13 cellular contexts compared by ENCODE assay signal in the genomic region with DNA sequence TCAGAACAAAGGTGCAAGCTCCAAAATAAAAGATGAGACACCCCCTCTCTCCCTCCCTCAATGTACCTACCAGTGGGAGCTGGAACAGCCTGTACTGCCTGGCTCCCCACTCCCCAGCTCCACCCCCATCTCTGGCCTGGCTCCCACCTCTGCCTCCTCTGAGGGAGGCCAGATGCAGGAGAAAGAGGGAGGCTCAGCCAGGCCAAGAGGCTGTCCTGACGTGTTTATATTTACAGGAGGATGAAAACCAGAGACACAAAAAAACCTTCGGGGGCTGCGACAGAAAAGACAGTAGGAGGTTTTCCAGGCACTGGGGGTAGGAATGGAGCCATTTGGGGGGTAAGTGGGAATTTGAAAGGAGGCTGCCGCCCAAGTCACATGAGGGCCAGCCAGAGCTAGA. TPM values are rescaled to one million over a fixed set of nuclear protein-coding genes. Genes with fewer than 3 reads are reported as not detected.
DNase-seq lines count a peak whose midpoint lies in the region; ATAC-seq and TF ChIP-seq lines count a peak whose summit lies in the region.
"Had no signal": no experiment of that assay in that cellular context is flagged by ENCODE, and none has a peak within 500 bp of the region (broad histone marks: within the 10 kb centered on the region; RNA-seq: fewer than 3 reads in every experiment).

No MANE protein-coding gene starts in this region.

- no peak for TF ChIP-seq POLR2A in stomach (IDR thresholded peaks at IDR 0.05)

- peak overlapping the region in 4 of 5 donors; percentile 79 to 88 (median 82) for H3K27ac ChIP-seq in stomach
- H3K27ac ChIP-seq: KMS-11, right lobe of liver had no signal

- H3K9me3 ChIP-seq in stomach: no peaks in the 10 kb centered on the region
- H3K9me3 ChIP-seq: right lobe of liver had no signal

- H3K27me3 Mint-ChIP-seq in activated CD8-positive, alpha-beta T cell treated with anti-CD3 and anti-CD28 coated beads for 36 hours: no peaks in the 10 kb centered on the region
- no peaks in the 10 kb centered on the region for H3K27me3 Mint-ChIP-seq in activated CD8-positive, alpha-beta T cell treated with anti-CD3 and anti-CD28 coated beads, Interleukin-2, amount 10 ng/mL, durations not matched to agents 7 days and 5 days (ENCODE audit: low read depth)
- H3K27me3 Mint-ChIP-seq in activated T-helper 17 cell treated with anti-CD3 and anti-CD28 coated beads, Interleukin-2, amount 50 U/mL, for 72 hours: no peaks in the 10 kb centered on the region
- H3K27me3 Mint-ChIP-seq: dendritic cell treated with granulocyte-macrophage colony-stimulating factor and Interleukin-4, amounts not matched to agents 40 ng/mL and 50 ng/mL, for 4 days had no signal

- DNase-seq in activated CD8-positive, alpha-beta T cell treated with anti-CD3 and anti-CD28 coated beads for 36 hours: no peak
- DNase-seq in activated CD8-positive, alpha-beta T cell treated with anti-CD3 and anti-CD28 coated beads, Interleukin-2, amount 10 ng/mL, durations not matched to agents 7 days and 5 days: no peak
- peak; percentile 57 for DNase-seq in mucosa of gallbladder (ENCODE audit: low spot score)
- DNase-seq in stomach: no peak
- DNase-seq in NCI-H1694 treated with DMSO at 0.1 percent for 48 hours (lab: John Stamatoyannopoulos, UW): no peak
- no peak for DNase-seq in NCI-H82 treated with DMSO at 0.1 percent for 48 hours (lab: John Stamatoyannopoulos, UW; ENCODE audit: unreplicated experiment)
- DNase-seq: NCI-H2081; NK-92 treated with Interleukin-12 subunit alpha and Interleukin-12 subunit beta, amount 100 ng/mL, for 24 hours had no signal

- peaks cover 18% of the 10 kb centered on the region for H3K36me3 Mint-ChIP-seq in activated CD8-positive, alpha-beta T cell treated with anti-CD3 and anti-CD28 coated beads for 36 hours (ENCODE audit: low read depth)
- H3K36me3 Mint-ChIP-seq in activated CD8-positive, alpha-beta T cell treated with anti-CD3 and anti-CD28 coated beads, Interleukin-2, amount 10 ng/mL, durations not matched to agents 7 days and 5 days (ENCODE audit: low read depth): peaks cover 27% of the 10 kb centered on the region
- H3K36me3 Mint-ChIP-seq in activated T-helper 17 cell treated with anti-CD3 and anti-CD28 coated beads, Interleukin-2, amount 50 U/mL, for 72 hours (ENCODE audit: low read depth): peaks cover 81% of the 10 kb centered on the region

- TF ChIP-seq CTCF in activated CD8-positive, alpha-beta T cell treated with anti-CD3 and anti-CD28 coated beads for 36 hours (IDR thresholded peaks at IDR 0.05): no peak
- no peak for TF ChIP-seq CTCF in stomach (IDR thresholded peaks at IDR 0.05)

- ATAC-seq in activated CD8-positive, alpha-beta T cell treated with anti-CD3 and anti-CD28 coated beads for 36 hours: no peak
- ATAC-seq in activated CD8-positive, alpha-beta T cell treated with anti-CD3 and anti-CD28 coated beads, Interleukin-2, amount 10 ng/mL, durations not matched to agents 7 days and 5 days: no peak
- ATAC-seq in activated T-helper 17 cell treated with anti-CD3 and anti-CD28 coated beads, Interleukin-2, amount 50 U/mL, for 72 hours (replicated peaks): no peak
- ATAC-seq in HG03135 (IDR thresholded peaks at IDR 0.05; ENCODE audit: unreplicated experiment): no peak

- POLR2A ChIA-PET in activated CD8-positive, alpha-beta T cell treated with anti-CD3 and anti-CD28 coated beads for 36 hours (lab: Charles Lee): no interaction called here
- POLR2A ChIA-PET in activated CD8-positive, alpha-beta T cell treated with anti-CD3 and anti-CD28 coated beads, Interleukin-2, amount 10 ng/mL, durations not matched to agents 7 days and 5 days (lab: Charles Lee): interaction anchor here (1.0 kb wide), 1 partner anchor 20 kb away, joined by 3 read pairs; no protein-coding TSS in a partner anchor

- H3K36me3 ChIP-seq in stomach: peaks cover 0 to 4% (median 0%) of the 10 kb centered on the region in 4 donors
- H3K36me3 ChIP-seq: right lobe of liver had no signal

- intact Hi-C loops in activated CD8-positive, alpha-beta T cell treated with anti-CD3 and anti-CD28 coated beads for 36 hours (cut with micrococcal nuclease): loop anchor here (10.0 kb wide), 1 partner anchor 436 kb away; no protein-coding TSS in a partner anchor
- intact Hi-C loops in stomach (cut with DNase I; ENCODE audit: low total_unique reads): no loop called here

- CTCF ChIA-PET in activated CD8-positive, alpha-beta T cell treated with anti-CD3 and anti-CD28 coated beads for 36 hours (lab: Charles Lee): interaction anchor here (2.0 kb wide), 1 partner anchor 9 kb away, joined by 6 read pairs; no protein-coding TSS in a partner anchor
- CTCF ChIA-PET in activated CD8-positive, alpha-beta T cell treated with anti-CD3 and anti-CD28 coated beads, Interleukin-2, amount 10 ng/mL, durations not matched to agents 7 days and 5 days (lab: Charles Lee): no interaction called here

- TF ChIP-seq EP300 in stomach (IDR thresholded peaks at IDR 0.05): peak; percentile 91

- no peaks in the 10 kb centered on the region for H3K9me3 Mint-ChIP-seq in activated CD8-positive, alpha-beta T cell treated with anti-CD3 and anti-CD28 coated beads for 36 hours
- no peaks in the 10 kb centered on the region for H3K9me3 Mint-ChIP-seq in activated CD8-positive, alpha-beta T cell treated with anti-CD3 and anti-CD28 coated beads, Interleukin-2, amount 10 ng/mL, durations not matched to agents 7 days and 5 days (ENCODE audit: insufficient read depth)
- H3K9me3 Mint-ChIP-seq in activated T-helper 17 cell treated with anti-CD3 and anti-CD28 coated beads, Interleukin-2, amount 50 U/mL, for 72 hours: no peaks in the 10 kb centered on the region
- H3K9me3 Mint-ChIP-seq: dendritic cell treated with granulocyte-macrophage colony-stimulating factor and Interleukin-4, amounts not matched to agents 40 ng/mL and 50 ng/mL, for 4 days had no signal

- WGBS in stomach, 5 donors: 49 to 63% (median 59%) methylated on average over 4 of the region's 4 CpGs

- H3K27me3 ChIP-seq in stomach: no peaks in the 10 kb centered on the region
- H3K27me3 ChIP-seq: right lobe of liver had no signal

- H3K27ac Mint-ChIP-seq in activated CD8-positive, alpha-beta T cell treated with anti-CD3 and anti-CD28 coated beads for 36 hours: peak overlapping the region; percentile 52
- H3K27ac Mint-ChIP-seq in activated CD8-positive, alpha-beta T cell treated with anti-CD3 and anti-CD28 coated beads, Interleukin-2, amount 10 ng/mL, durations not matched to agents 7 days and 5 days: no peak overlapping the region
- H3K27ac Mint-ChIP-seq in activated T-helper 17 cell treated with anti-CD3 and anti-CD28 coated beads, Interleukin-2, amount 50 U/mL, for 72 hours: peak overlapping the region; percentile 86
- H3K27ac Mint-ChIP-seq: dendritic cell treated with granulocyte-macrophage colony-stimulating factor and Interleukin-4, amounts not matched to agents 40 ng/mL and 50 ng/mL, for 4 days had no signal

- H3K4me3 Mint-ChIP-seq in activated CD8-positive, alpha-beta T cell treated with anti-CD3 and anti-CD28 coated beads for 36 hours: no peak overlapping the region
- H3K4me3 Mint-ChIP-seq in activated CD8-positive, alpha-beta T cell treated with anti-CD3 and anti-CD28 coated beads, Interleukin-2, amount 10 ng/mL, durations not matched to agents 7 days and 5 days: no peak overlapping the region
- no peak overlapping the region for H3K4me3 Mint-ChIP-seq in activated T-helper 17 cell treated with anti-CD3 and anti-CD28 coated beads, Interleukin-2, amount 50 U/mL, for 72 hours
- H3K4me3 Mint-ChIP-seq: dendritic cell treated with granulocyte-macrophage colony-stimulating factor and Interleukin-4, amounts not matched to agents 40 ng/mL and 50 ng/mL, for 4 days had no signal

- H3K4me3 ChIP-seq in stomach: no peak overlapping the region
- H3K4me3 ChIP-seq: right lobe of liver had no signal

- peaks cover 13% of the 10 kb centered on the region for H3K4me1 Mint-ChIP-seq in activated CD8-positive, alpha-beta T cell treated with anti-CD3 and anti-CD28 coated beads for 36 hours (ENCODE audit: low read depth)
- H3K4me1 Mint-ChIP-seq in activated CD8-positive, alpha-beta T cell treated with anti-CD3 and anti-CD28 coated beads, Interleukin-2, amount 10 ng/mL, durations not matched to agents 7 days and 5 days (ENCODE audit: low read depth): no peaks in the 10 kb centered on the region
- H3K4me1 Mint-ChIP-seq in activated T-helper 17 cell treated with anti-CD3 and anti-CD28 coated beads, Interleukin-2, amount 50 U/mL, for 72 hours: peaks cover 8% of the 10 kb centered on the region

- peaks cover 0 to 25% (median 3%) of the 10 kb centered on the region in 4 donors for H3K4me1 ChIP-seq in stomach
- H3K4me1 ChIP-seq: right lobe of liver had no signal

RNA-seq across cellular contexts. Expression of gene ARHGEF18, which starts 19.7 kb away (rescaled TPM):
- 10 to 100 TPM; 25.9 to 36.4 TPM for total RNA-seq in activated CD8-positive, alpha-beta T cell treated with anti-CD3 and anti-CD28 coated beads for 36 hours
- total RNA-seq in activated CD8-positive, alpha-beta T cell treated with anti-CD3 and anti-CD28 coated beads, Interleukin-2, amount 10 ng/mL, durations not matched to agents 7 days and 5 days: 10 to 100 TPM; 34.0 to 40.5 TPM
- 10 to 100 TPM; 47.8 to 58.6 TPM for total RNA-seq in activated T-helper 17 cell treated with anti-CD3 and anti-CD28 coated beads, Interleukin-2, amount 50 U/mL, for 72 hours
- total RNA-seq in mucosa of gallbladder: 91.3 TPM
- total RNA-seq in stomach: 10 to 100 TPM; 26.8 to 56.2 (median 37.1) TPM
- polyA plus RNA-seq in stomach: 10 to 100 TPM; 12.6 to 19.3 (median 14.8) TPM
